25 cellular contexts compared by ENCODE assay signal in the genomic region with DNA sequence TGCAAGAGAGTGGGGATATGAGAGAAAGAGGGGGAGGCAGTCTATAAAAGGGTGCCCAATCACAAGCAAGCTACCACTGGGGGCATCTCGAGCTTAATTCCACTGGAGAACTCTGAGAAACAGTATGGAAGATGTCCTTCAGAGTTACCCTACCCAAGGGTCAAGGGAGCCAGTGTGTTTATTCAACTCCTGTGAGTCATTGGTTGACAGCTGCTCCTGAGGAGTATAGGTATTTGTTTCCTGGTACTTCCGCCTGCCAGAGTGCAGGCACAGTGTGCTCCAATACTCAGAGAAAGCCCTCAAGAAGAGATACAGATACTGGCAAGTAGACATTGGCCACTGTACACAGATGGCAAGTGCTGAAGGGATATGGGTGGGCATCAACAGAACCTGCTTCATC. TPM values are rescaled to one million over a fixed set of nuclear protein-coding genes. Genes with fewer than 3 reads are reported as not detected.
A peak's percentile ranks its signal among the peaks of the same experiment; 100 is the strongest.
DNase-seq lines count a peak whose midpoint lies in the region; ATAC-seq and TF ChIP-seq lines count a peak whose summit lies in the region.
"Had no signal": no experiment of that assay in that cellular context is flagged by ENCODE, and none has a peak within 500 bp of the region (broad histone marks: within the 10 kb centered on the region; RNA-seq: fewer than 3 reads in every experiment).

No MANE protein-coding gene starts in this region.

- H2BK5ac ChIP-seq in neuronal stem cell (ENCODE audit: low read length) = no peak overlapping the region

- H3K4me3 Mint-ChIP-seq in Calu3 (ENCODE audit: low read depth, unreplicated experiment) = no peak overlapping the region
- H3K4me3 Mint-ChIP-seq: CD4-positive, alpha-beta T cell had no signal

- H3K4ac ChIP-seq in neuronal stem cell (ENCODE audit: low read length) = no peak overlapping the region

- H3K4me1 ChIP-seq in neuronal stem cell (ENCODE audit: control insufficient read depth in 2 of 2, insufficient read depth in 1 of 2, low read depth in 1 of 2, low read length in 2 of 2) = peaks cover 0 to 3% of the 10 kb centered on the region in 2 donors

- H2BK15ac ChIP-seq in neuronal stem cell (ENCODE audit: low read length) = no peak overlapping the region

- no peak overlapping the region for H3K27ac Mint-ChIP-seq in Calu3 (ENCODE audit: unreplicated experiment)
- H3K27ac Mint-ChIP-seq: CD4-positive, alpha-beta T cell had no signal

- no peaks in the 10 kb centered on the region for H3K36me3 Mint-ChIP-seq in Calu3 (ENCODE audit: insufficient read depth, unreplicated experiment)

- BruUV-seq in Calu3 (replicated peaks; lab: Mats Ljungman, UMichigan) = no TSS peak

- H3K79me1 ChIP-seq in neuronal stem cell (ENCODE audit: low read depth, low read length) = no peaks in the 10 kb centered on the region

- no peak overlapping the region for H2BK120ac ChIP-seq in neuronal stem cell (ENCODE audit: low read depth, low read length)

- peaks cover 0 to 35% (median 21%) of the 10 kb centered on the region in 3 experiments for H3K27me3 ChIP-seq in neuronal stem cell (ENCODE audit: control insufficient read depth in 3 of 3, insufficient read depth in 3 of 3, low read depth in 1 of 3, low read length in 3 of 3)

- peaks cover 4% of the 10 kb centered on the region for H3K9me3 Mint-ChIP-seq in Calu3 (ENCODE audit: low read depth, unreplicated experiment)

- no peak for ATAC-seq in HG03095 (IDR thresholded peaks at IDR 0.05; ENCODE audit: unreplicated experiment)

- H3K18ac ChIP-seq in neuronal stem cell (ENCODE audit: low read length) = no peak overlapping the region

- no peak overlapping the region for H2AFZ ChIP-seq in neuronal stem cell (ENCODE audit: low read length)
- H2AFZ ChIP-seq: PC-9 had no signal

- intact Hi-C loops in Calu3 (cut with micrococcal nuclease; ENCODE audit: unreplicated experiment) = no loop called here

- no peak overlapping the region for H3K9ac ChIP-seq in neuronal stem cell (ENCODE audit: low read depth, low read length, poor library complexity)
- H3K9ac ChIP-seq: BLaER1 treated with 17β-estradiol and CSF1 and Interleukin-3, amounts not matched to agents 10 nM and 100 nM had no signal

- H3K4me3 ChIP-seq in neuronal stem cell (ENCODE audit: low read length in 2 of 2) = peak overlapping the region in 1 of 2 donors; percentile 69
- H3K4me3 ChIP-seq: BLaER1 treated with 17β-estradiol and CSF1 and Interleukin-3, amounts not matched to agents 10 nM and 100 nM; PC-9 had no signal

- DNase-seq in Calu3 (peak; percentile 51), HT-29 (ENCODE audit: low spot score) (peak; percentile 20), SW480 (ENCODE audit: low spot score) (peak; percentile 35), neuronal stem cell (ENCODE audit: low spot score) (no peak), amniotic stem cell (lab: John Stamatoyannopoulos, UW) (no peak), NCI-H526 treated with DMSO at 0.1 percent for 48 hours (lab: John Stamatoyannopoulos, UW) (no peak)
- DNase-seq in activated CD4-positive, alpha-beta T cell treated with anti-CD3 and anti-CD28 coated beads, Interleukin-2, amount 50 U/mL, for 4 hours = no peak
- DNase-seq: CD4-positive, alpha-beta T cell; DMS 273 treated with DMSO at 0.1 percent for 48 hours; DND-41; NCI-H1105; NCI-H1436 treated with DMSO at 0.1 percent for 48 hours; NCI-H187 treated with DMSO at 0.1 percent for 48 hours; NCI-H446; NCI-H524 treated with DMSO at 0.1 percent for 48 hours; NCI-H82; NK-92 treated with Interleukin-12 subunit alpha and Interleukin-12 subunit beta, amount 100 ng/mL, for 24 hours; SHP77; T-helper 1 cell had no signal

- H3K27ac ChIP-seq in neuronal stem cell (replicated peaks; ENCODE audit: low read length) = no peak overlapping the region
- H3K27ac ChIP-seq: BLaER1 treated with 17β-estradiol and CSF1 and Interleukin-3, amounts not matched to agents 10 nM and 100 nM; PC-9 had no signal

- WGBS in neuronal stem cell (ENCODE audit: extremely low coverage in 2 of 2, insufficient read length in 2 of 2, insufficient replicate concordance in 1 of 2), 2 donors = no CpG with 5 or more reads among the region's 2 CpGs

- H3K9me3 ChIP-seq in neuronal stem cell (replicated peaks in 1 of 2; ENCODE audit: control insufficient read depth in 2 of 2, insufficient read depth in 1 of 2, low read depth in 1 of 2, low read length in 2 of 2) = no peaks in the 10 kb centered on the region
- H3K9me3 ChIP-seq: BLaER1 treated with 17β-estradiol and CSF1 and Interleukin-3, amounts not matched to agents 10 nM and 100 nM had no signal

- no peak overlapping the region for H4K91ac ChIP-seq in neuronal stem cell (ENCODE audit: low read depth, low read length, poor library complexity)

- H4K8ac ChIP-seq in neuronal stem cell (ENCODE audit: low read depth, low read length) = no peak overlapping the region

- H2AK5ac ChIP-seq in neuronal stem cell (ENCODE audit: low read depth, low read length) = no peak overlapping the region

- CTCF ChIA-PET in Calu3 (lab: Charles Lee) = interaction anchor here (0.6 to 1.1 kb wide), 3 partner anchors 42 to 475 kb away, joined by 3 to 4 read pairs (median 3); no protein-coding TSS in a partner anchor

- H3K14ac ChIP-seq in neuronal stem cell (ENCODE audit: low read length) = no peak overlapping the region

- TF ChIP-seq CTCF in Calu3 (IDR thresholded peaks at IDR 0.05; ENCODE audit: unreplicated experiment) = no peak

- H3K4me1 Mint-ChIP-seq in Calu3 (ENCODE audit: low read depth, unreplicated experiment) = no peaks in the 10 kb centered on the region

- peaks cover 13% of the 10 kb centered on the region for H3K27me3 Mint-ChIP-seq in Calu3 (ENCODE audit: unreplicated experiment)

- H3K4me2 ChIP-seq in neuronal stem cell (ENCODE audit: insufficient read depth, low read length, poor library complexity, severe bottlenecking) = no peak overlapping the region
- H3K4me2 ChIP-seq: BLaER1 treated with 17β-estradiol and CSF1 and Interleukin-3, amounts not matched to agents 10 nM and 100 nM; PC-9 had no signal

- H2BK12ac ChIP-seq in neuronal stem cell (ENCODE audit: low read length) = no peak overlapping the region

- no peaks in the 10 kb centered on the region for H3K36me3 ChIP-seq in neuronal stem cell (replicated peaks in 1 of 2; ENCODE audit: control insufficient read depth in 2 of 2, insufficient read depth in 2 of 2, low read length in 2 of 2)
- H3K36me3 ChIP-seq: BLaER1 treated with 17β-estradiol and CSF1 and Interleukin-3, amounts not matched to agents 10 nM and 100 nM had no signal

- H3K23ac ChIP-seq in neuronal stem cell (ENCODE audit: low read depth, low read length, poor library complexity) = peak overlapping the region; percentile 4

RNA-seq across cellular contexts. Expression of a gene that starts 49.5 kb away (rescaled TPM):
- total RNA-seq in Calu3 (2022) = 8.3 and 9.7 TPM in 2 replicates
- total RNA-seq in HT-29 (2014; rRNA removed; shearing (Covaris generic)) = 0.05 TPM in 1 of 2 replicates, not detected in the other
- 0.04 TPM for polyA plus RNA-seq in neuronal stem cell (2013, experiment 1 of 2)
- polyA plus RNA-seq in neuronal stem cell (2013, experiment 2 of 2) = not detected
- total RNA-seq: CD4-positive, alpha-beta T cell; H4; RPMI7951 had no signal
- polyA plus RNA-seq: AG04450 had no signal

Comparison
In these comparisons a context has a peak if more than half of its experiments do, and no peak if none do; other contexts are left out.
1. DNase-seq: peak in Calu3 (single experiment), HT-29 (single experiment) and SW480 (single experiment); none in neuronal stem cell (single experiment), amniotic stem cell (single experiment), NCI-H526 treated with DMSO at 0.1 percent for 48 hours (single experiment) and activated CD4-positive, alpha-beta T cell treated with anti-CD3 and anti-CD28 coated beads, Interleukin-2, amount 50 U/mL, for 4 hours (0 of 2).